ENCODE assay signal across 16 cellular contexts in the genomic region with DNA sequence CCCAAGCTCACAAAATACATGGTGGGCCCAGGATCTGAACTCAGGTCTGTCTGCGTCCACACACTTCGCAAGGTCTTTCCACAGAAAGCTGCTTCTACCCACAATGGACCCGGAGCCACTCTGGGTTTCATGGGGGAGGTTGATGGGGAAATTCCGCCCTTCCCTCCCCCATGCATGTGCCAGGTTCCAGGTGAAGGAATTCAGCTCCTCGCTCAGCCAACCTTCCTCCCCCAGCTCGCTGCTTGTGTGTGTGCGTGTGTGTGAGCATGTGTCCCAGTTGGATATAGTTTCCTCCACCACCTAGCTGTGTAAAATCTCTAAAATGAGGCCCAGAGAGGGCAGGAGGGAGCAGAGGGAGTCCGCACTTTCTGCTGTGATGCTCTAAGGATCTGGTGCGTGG. TPM values are rescaled to one million over a fixed set of nuclear protein-coding genes. Genes with fewer than 3 reads are reported as not detected.
DNase-seq lines count a peak whose midpoint lies in the region; ATAC-seq and TF ChIP-seq lines count a peak whose summit lies in the region.
"Had no signal": no experiment of that assay in that cellular context is flagged by ENCODE, and none has a peak within 500 bp of the region (broad histone marks: within the 10 kb centered on the region; RNA-seq: fewer than 3 reads in every experiment).

No MANE protein-coding gene starts in this region.

- H3K36me3 ChIP-seq in HCT116 (ENCODE audit: control insufficient read depth in 1 of 2, insufficient read depth in 2 of 2, low read length in 2 of 2) (no peaks in the 10 kb centered on the region), stomach smooth muscle (ENCODE audit: control insufficient read depth in 2 of 2, insufficient read depth in 2 of 2, low read length in 2 of 2) (no peaks in the 10 kb centered on the region), testis (ENCODE audit: low read depth, missing control alignments) (no peaks in the 10 kb centered on the region)

- no peaks in the 10 kb centered on the region for H4K20me1 ChIP-seq in HCT116 (ENCODE audit: insufficient read depth)

- peaks cover 7 to 47% of the 10 kb centered on the region in 2 experiments; a peak in 3 of 4 replicates for H3K4me1 ChIP-seq in HCT116 (ENCODE audit: control insufficient read depth in 1 of 2, insufficient read depth in 2 of 2, low read length in 2 of 2)
- H3K4me1 ChIP-seq in stomach smooth muscle (ENCODE audit: control insufficient read depth, insufficient read depth, low read length) = peaks cover 58% of the 10 kb centered on the region
- peaks cover 21% of the 10 kb centered on the region for H3K4me1 ChIP-seq in testis

- no peak overlapping the region for H2AFZ ChIP-seq in HCT116 (ENCODE audit: low read depth, low read length, poor library complexity, severe bottlenecking)

- H3K27me3 ChIP-seq in HCT116 (ENCODE audit: insufficient read depth, low read length) (no peaks in the 10 kb centered on the region), stomach smooth muscle (ENCODE audit: control insufficient read depth in 1 of 2, insufficient read depth in 2 of 2, low read length in 2 of 2) (no peaks in the 10 kb centered on the region), testis (no peaks in the 10 kb centered on the region)

- WGBS in testis, 2 donors = 77 to 81% methylated on average over 9 of the region's 9 CpGs

- H3K27ac ChIP-seq in HCT116 (ENCODE audit: low read depth, low read length) (no peak overlapping the region), stomach smooth muscle (ENCODE audit: low read length) (no peak overlapping the region), testis (no peak overlapping the region)

- RAD21 ChIA-PET in HCT116 (lab: Charles Lee; ENCODE audit: low non-redundant PET in 1 of 2, low total read pairs in 2 of 2, uncharacterized antibody in 2 of 2, unreplicated experiment in 2 of 2) = interaction anchor here in 1 of 2 experiments (1.3 kb wide), 1 partner anchor 21 kb away, joined by 3 read pairs; no protein-coding TSS in a partner anchor

- H3K9me3 ChIP-seq in HCT116 (ENCODE audit: control insufficient read depth in 1 of 2, insufficient read depth in 1 of 2, low read depth in 1 of 2, low read length in 2 of 2) (no peaks in the 10 kb centered on the region), stomach smooth muscle (ENCODE audit: control insufficient read depth in 2 of 2, low read length in 2 of 2) (no peaks in the 10 kb centered on the region), testis (no peaks in the 10 kb centered on the region)

- no peak for TF ChIP-seq POLR2A in HCT116 (IDR thresholded peaks at IDR 0.05; ENCODE audit: borderline replicate concordance, extremely low read depth, insufficient read depth, insufficient read length)
- no peak for TF ChIP-seq POLR2A in testis (IDR thresholded peaks at IDR 0.05)

- H3K4me3 ChIP-seq in HCT116 (replicated peaks in 1 of 2; ENCODE audit: low read depth in 1 of 2, low read length in 2 of 2) (no peak overlapping the region), cardiac fibroblast (replicated peaks in 1 of 2; ENCODE audit: low read depth in 2 of 2, low read length in 2 of 2) (peak overlapping the region; percentile 61 to 94), stomach smooth muscle (ENCODE audit: low read length in 2 of 2) (peak overlapping the region; percentile 69 to 78), testis (no peak overlapping the region)

- CTCF ChIA-PET in HCT116 (lab: Charles Lee) = no interaction called here

- POLR2A ChIA-PET in HCT116 (lab: Charles Lee) = no interaction called here

- DNase-seq in HCT116 (ENCODE audit: low read depth, low spot score) (no peak), cardiac fibroblast (ENCODE audit: low read depth in 2 of 2) (no peak), left kidney (ENCODE audit: low read depth, low spot score) (peak; percentile 69), testis (no peak), RKO (ENCODE audit: low spot score) (no peak)
- DNase-seq: activated CD8-positive, alpha-beta T cell treated with anti-CD3 and anti-CD28 coated beads for 36 hours; anterior cingulate cortex; CD4-positive, alpha-beta memory T cell; cortex of kidney; mesendoderm; NCI-H1417; NCI-H226; small intestine had no signal

- H3K9me2 ChIP-seq in HCT116 (ENCODE audit: insufficient read depth) = no peaks in the 10 kb centered on the region

- TF ChIP-seq CTCF in HCT116 (IDR thresholded peaks at IDR 0.05 in 2 of 3, conservative IDR thresholded peaks at IDR 0.05 in 1 of 3; ENCODE audit: borderline replicate concordance in 1 of 3, insufficient read depth in 1 of 3, low read depth in 2 of 3, low read length in 2 of 3) = no peak
- no peak for TF ChIP-seq CTCF in cardiac fibroblast (IDR thresholded peaks at IDR 0.05; ENCODE audit: low read depth, low read length)
- no peak for TF ChIP-seq CTCF in testis (IDR thresholded peaks at IDR 0.05)

- no peak for TF ChIP-seq RAD21 in HCT116 (IDR thresholded peaks at IDR 0.05; ENCODE audit: low read depth)

- ATAC-seq in HCT116 (no peak), GM21619 (IDR thresholded peaks at IDR 0.05; ENCODE audit: unreplicated experiment) (no peak), GM21390 (IDR thresholded peaks at IDR 0.05; ENCODE audit: unreplicated experiment) (no peak)

- H3K79me2 ChIP-seq in HCT116 (ENCODE audit: insufficient read depth, low read length) = no peaks in the 10 kb centered on the region

- peak overlapping the region; percentile 71; the same call in 1 of the 2 replicates for H3K4me2 ChIP-seq in HCT116 (ENCODE audit: low read length)

- intact Hi-C loops in HCT116 (cut with micrococcal nuclease) = no loop called here
- intact Hi-C loops in testis (cut with DNase I; ENCODE audit: low total_unique reads) = no loop called here

- H3K9ac ChIP-seq in HCT116 (ENCODE audit: low read length) (no peak overlapping the region), stomach smooth muscle (ENCODE audit: low read length in 2 of 2) (no peak overlapping the region)

- BruUV-seq in HCT116 (replicated peaks; lab: Mats Ljungman, UMichigan) = no TSS peak

TF ChIP-seq in HCT116, 20 proteins besides CTCF, POLR2A, EP300 and RAD21:
- TF ChIP-seq CEBPB (IDR thresholded peaks at IDR 0.05; ENCODE audit: low read depth) (no peak), POLR2AphosphoS5 (IDR thresholded peaks at IDR 0.05; ENCODE audit: low read depth, low read length) (no peak), FOSL1 (IDR thresholded peaks at IDR 0.05; ENCODE audit: low read depth) (no peak), ELF1 (IDR thresholded peaks at IDR 0.05; ENCODE audit: borderline replicate concordance, low read depth) (no peak)
- TF ChIP-seq, protein P1, sequence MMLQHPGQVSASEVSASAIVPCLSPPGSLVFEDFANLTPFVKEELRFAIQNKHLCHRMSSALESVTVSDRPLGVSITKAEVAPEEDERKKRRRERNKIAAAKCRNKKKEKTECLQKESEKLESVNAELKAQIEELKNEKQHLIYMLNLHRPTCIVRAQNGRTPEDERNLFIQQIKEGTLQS (IDR thresholded peaks at IDR 0.05) = no peak

RNA-seq across cellular contexts. Expression of a gene that starts 1.0 kb away (rescaled TPM):
- 3.5 TPM for total RNA-seq in HCT116 (2021; ENCODE audit: unreplicated experiment)
- 4.6 and 4.7 TPM in 2 replicates for polyA plus RNA-seq in HCT116 (2012)
- total RNA-seq in testis = 1 to 10 TPM in 1 of 2 donors, under 1 TPM in 1; 0.93 to 1.1 TPM
- polyA plus RNA-seq in testis (ENCODE audit: insufficient read depth, low read depth, low replicate concordance) = 10.1 TPM

Comparison
In these comparisons a context has a peak if more than half of its experiments do, and no peak if none do; other contexts are left out.
1. H3K4me3 ChIP-seq: peak in cardiac fibroblast (2 of 2) and stomach smooth muscle (2 of 2); none in HCT116 (0 of 2) and testis (0 of 2).